Comparison of ENCODE assay signal across 31 cellular contexts in genomic region chr9:90631964-90632363, GRCh38. TPM values are rescaled to one million over a fixed set of nuclear protein-coding genes. Genes with fewer than 3 reads are reported as not detected.
"Had no signal": no experiment of that assay in that cellular context is flagged by ENCODE, and none has a peak within 500 bp of the region (broad histone marks: within the 10 kb centered on the region; RNA-seq: fewer than 3 reads in every experiment).

No MANE protein-coding gene starts in this region.

- H3K36me3 ChIP-seq: ascending aorta, breast epithelium, esophagus muscularis mucosa, gastrocnemius medialis had no signal

- H3K4me1 Mint-ChIP-seq: activated CD4-positive, alpha-beta memory T cell treated with anti-CD3 and anti-CD28 coated beads, Interleukin-2, amount 10 ng/mL, durations not matched to agents 7 days and 5 days; activated CD4-positive, alpha-beta T cell treated with anti-CD3 and anti-CD28 coated beads, Interleukin-2, amount 10 ng/mL, durations not matched to agents 7 days and 5 days; activated naive CD4-positive, alpha-beta T cell treated with anti-CD3 and anti-CD28 coated beads, Interleukin-2, amount 10 ng/mL, durations not matched to agents 7 days and 5 days; activated naive CD8-positive, alpha-beta T cell treated with anti-CD3 and anti-CD28 coated beads, Interleukin-2, amount 10 ng/mL, durations not matched to agents 7 days and 5 days; brain; central memory CD8-positive, alpha-beta T cell; endodermal cell had no signal

- H3K27ac Mint-ChIP-seq: activated CD4-positive, alpha-beta memory T cell treated with anti-CD3 and anti-CD28 coated beads, Interleukin-2, amount 10 ng/mL, durations not matched to agents 7 days and 5 days; activated CD4-positive, alpha-beta T cell treated with anti-CD3 and anti-CD28 coated beads, Interleukin-2, amount 10 ng/mL, durations not matched to agents 7 days and 5 days; activated naive CD4-positive, alpha-beta T cell treated with anti-CD3 and anti-CD28 coated beads, Interleukin-2, amount 10 ng/mL, durations not matched to agents 7 days and 5 days; activated naive CD4-positive, alpha-beta T cell treated with anti-CD3 and anti-CD28 coated beads, Interleukin-2, amount 50 U/mL, for 72 hours; activated naive CD8-positive, alpha-beta T cell treated with anti-CD3 and anti-CD28 coated beads, Interleukin-2, amount 10 ng/mL, durations not matched to agents 7 days and 5 days; activated T-cell treated with anti-CD3 and anti-CD28 coated beads, Interleukin-2, amount 50 U/mL, for 24 hours; activated T-cell treated with anti-CD3 and anti-CD28 coated beads, Interleukin-2, amount 50 U/mL, for 72 hours; brain; dendritic cell treated with granulocyte-macrophage colony-stimulating factor and Interleukin-4, amounts not matched to agents 40 ng/mL and 50 ng/mL, for 4 days; endodermal cell; WTC11 had no signal

- H3K4me3 ChIP-seq: ascending aorta, breast epithelium, coronary artery, dorsolateral prefrontal cortex, esophagus muscularis mucosa, gastrocnemius medialis had no signal

- H3K36me3 Mint-ChIP-seq: activated naive CD4-positive, alpha-beta T cell treated with anti-CD3 and anti-CD28 coated beads, Interleukin-2, amount 10 ng/mL, durations not matched to agents 7 days and 5 days; activated naive CD4-positive, alpha-beta T cell treated with anti-CD3 and anti-CD28 coated beads, Interleukin-2, amount 50 U/mL, for 72 hours; activated naive CD8-positive, alpha-beta T cell treated with anti-CD3 and anti-CD28 coated beads, Interleukin-2, amount 10 ng/mL, durations not matched to agents 7 days and 5 days; WTC11 had no signal

- H3K27me3 ChIP-seq: ascending aorta, breast epithelium, dorsolateral prefrontal cortex, esophagus muscularis mucosa, foreskin keratinocyte, gastrocnemius medialis had no signal

- H3K27ac ChIP-seq: ascending aorta, breast epithelium, coronary artery, esophagus muscularis mucosa, foreskin keratinocyte, gastrocnemius medialis, VCaP had no signal

- H3K4me3 Mint-ChIP-seq: activated CD4-positive, alpha-beta memory T cell treated with anti-CD3 and anti-CD28 coated beads, Interleukin-2, amount 10 ng/mL, durations not matched to agents 7 days and 5 days; activated CD4-positive, alpha-beta T cell treated with anti-CD3 and anti-CD28 coated beads, Interleukin-2, amount 10 ng/mL, durations not matched to agents 7 days and 5 days; activated naive CD4-positive, alpha-beta T cell treated with anti-CD3 and anti-CD28 coated beads, Interleukin-2, amount 10 ng/mL, durations not matched to agents 7 days and 5 days; activated naive CD8-positive, alpha-beta T cell treated with anti-CD3 and anti-CD28 coated beads, Interleukin-2, amount 10 ng/mL, durations not matched to agents 7 days and 5 days; activated T-cell treated with anti-CD3 and anti-CD28 coated beads, Interleukin-2, amount 50 U/mL, for 24 hours; activated T-cell treated with anti-CD3 and anti-CD28 coated beads, Interleukin-2, amount 50 U/mL, for 72 hours; brain; central memory CD8-positive, alpha-beta T cell; dendritic cell treated with granulocyte-macrophage colony-stimulating factor and Interleukin-4, amounts not matched to agents 40 ng/mL and 50 ng/mL, for 4 days; endodermal cell; WTC11 had no signal

- H3K4me1 ChIP-seq: ascending aorta, breast epithelium, esophagus muscularis mucosa, foreskin keratinocyte, gastrocnemius medialis had no signal

- H3K27me3 Mint-ChIP-seq: activated CD4-positive, alpha-beta memory T cell treated with anti-CD3 and anti-CD28 coated beads, Interleukin-2, amount 10 ng/mL, durations not matched to agents 7 days and 5 days; activated CD4-positive, alpha-beta T cell treated with anti-CD3 and anti-CD28 coated beads, Interleukin-2, amount 10 ng/mL, durations not matched to agents 7 days and 5 days; activated naive CD4-positive, alpha-beta T cell treated with anti-CD3 and anti-CD28 coated beads, Interleukin-2, amount 10 ng/mL, durations not matched to agents 7 days and 5 days; activated T-cell treated with anti-CD3 and anti-CD28 coated beads, Interleukin-2, amount 50 U/mL, for 24 hours; brain; dendritic cell treated with granulocyte-macrophage colony-stimulating factor and Interleukin-4, amounts not matched to agents 40 ng/mL and 50 ng/mL, for 4 days had no signal

- H3K9me3 ChIP-seq: ascending aorta, breast epithelium, esophagus muscularis mucosa, gastrocnemius medialis had no signal

- H3K9me3 Mint-ChIP-seq: activated CD4-positive, alpha-beta memory T cell treated with anti-CD3 and anti-CD28 coated beads, Interleukin-2, amount 10 ng/mL, durations not matched to agents 7 days and 5 days; activated CD4-positive, alpha-beta T cell treated with anti-CD3 and anti-CD28 coated beads, Interleukin-2, amount 10 ng/mL, durations not matched to agents 7 days and 5 days; activated naive CD4-positive, alpha-beta T cell treated with anti-CD3 and anti-CD28 coated beads, Interleukin-2, amount 10 ng/mL, durations not matched to agents 7 days and 5 days; activated naive CD4-positive, alpha-beta T cell treated with anti-CD3 and anti-CD28 coated beads, Interleukin-2, amount 50 U/mL, for 72 hours; activated naive CD8-positive, alpha-beta T cell treated with anti-CD3 and anti-CD28 coated beads, Interleukin-2, amount 10 ng/mL, durations not matched to agents 7 days and 5 days; activated T-cell treated with anti-CD3 and anti-CD28 coated beads, Interleukin-2, amount 50 U/mL, for 24 hours; activated T-cell treated with anti-CD3 and anti-CD28 coated beads, Interleukin-2, amount 50 U/mL, for 72 hours; central memory CD8-positive, alpha-beta T cell; dendritic cell treated with granulocyte-macrophage colony-stimulating factor and Interleukin-4, amounts not matched to agents 40 ng/mL and 50 ng/mL, for 4 days; endodermal cell; WTC11 had no signal

- DNase-seq: activated CD4-positive, alpha-beta memory T cell treated with anti-CD3 and anti-CD28 coated beads, Interleukin-2, amount 10 ng/mL, durations not matched to agents 7 days and 5 days; activated CD4-positive, alpha-beta T cell treated with anti-CD3 and anti-CD28 coated beads for 1 hour; activated CD4-positive, alpha-beta T cell treated with anti-CD3 and anti-CD28 coated beads for 4 hours; activated CD4-positive, alpha-beta T cell treated with anti-CD3 and anti-CD28 coated beads, Interleukin-2, amount 10 ng/mL, durations not matched to agents 7 days and 5 days; activated CD4-positive, alpha-beta T cell treated with anti-CD3 and anti-CD28 coated beads, Interleukin-2, amount 50 U/mL, for 4 hours; activated CD8-positive, alpha-beta memory T cell treated with anti-CD3 and anti-CD28 coated beads, Interleukin-2, amount 50 U/mL, for 48 hours; activated gamma-delta T cell; activated naive CD4-positive, alpha-beta T cell; activated naive CD4-positive, alpha-beta T cell treated with anti-CD3 and anti-CD28 coated beads, Interleukin-2, amount 10 ng/mL, durations not matched to agents 7 days and 5 days; activated naive CD8-positive, alpha-beta T cell treated with anti-CD3 and anti-CD28 coated beads, Interleukin-2, amount 10 ng/mL, durations not matched to agents 7 days and 5 days; activated T-cell treated with anti-CD3 and anti-CD28 coated beads for 4 hours; activated T-cell treated with anti-CD3 and anti-CD28 coated beads, Interleukin-2, amount 50 U/mL, for 24 hours; activated T-cell treated with anti-CD3 and anti-CD28 coated beads, Interleukin-2, amount 50 U/mL, for 72 hours; dorsolateral prefrontal cortex; effector memory CD4-positive, alpha-beta T cell; endodermal cell; erythroblast; gastrocnemius medialis; T-helper 2 cell had no signal

- ATAC-seq: activated naive CD4-positive, alpha-beta T cell treated with anti-CD3 and anti-CD28 coated beads, Interleukin-2, amount 50 U/mL, for 72 hours; activated T-cell treated with anti-CD3 and anti-CD28 coated beads, Interleukin-2, amount 50 U/mL, for 72 hours; foreskin keratinocyte; gastrocnemius medialis; WTC11 had no signal

RNA-seq across cellular contexts. Expression of gene DIRAS2, which starts 10.7 kb away (rescaled TPM):
- total RNA-seq: activated CD4-positive, alpha-beta memory T cell treated with anti-CD3 and anti-CD28 coated beads, Interleukin-2, amount 10 ng/mL, durations not matched to agents 7 days and 5 days; activated CD4-positive, alpha-beta T cell treated with anti-CD3 and anti-CD28 coated beads, Interleukin-2, amount 10 ng/mL, durations not matched to agents 7 days and 5 days; activated naive CD4-positive, alpha-beta T cell treated with anti-CD3 and anti-CD28 coated beads, Interleukin-2, amount 50 U/mL, for 72 hours; activated naive CD8-positive, alpha-beta T cell treated with anti-CD3 and anti-CD28 coated beads, Interleukin-2, amount 10 ng/mL, durations not matched to agents 7 days and 5 days; ascending aorta; foreskin keratinocyte; gastrocnemius medialis; T-helper 1 cell treated with Interleukin-12 subunit alpha and Interleukin-12 subunit beta and Interleukin-4 antibody, amounts not matched to agents 30 ng/mL and 1 ng/mL, for 36 hours had no signal
- polyA plus RNA-seq: foreskin keratinocyte had no signal
